1 cellular context compared by ENCODE assay signal in the genomic region with DNA sequence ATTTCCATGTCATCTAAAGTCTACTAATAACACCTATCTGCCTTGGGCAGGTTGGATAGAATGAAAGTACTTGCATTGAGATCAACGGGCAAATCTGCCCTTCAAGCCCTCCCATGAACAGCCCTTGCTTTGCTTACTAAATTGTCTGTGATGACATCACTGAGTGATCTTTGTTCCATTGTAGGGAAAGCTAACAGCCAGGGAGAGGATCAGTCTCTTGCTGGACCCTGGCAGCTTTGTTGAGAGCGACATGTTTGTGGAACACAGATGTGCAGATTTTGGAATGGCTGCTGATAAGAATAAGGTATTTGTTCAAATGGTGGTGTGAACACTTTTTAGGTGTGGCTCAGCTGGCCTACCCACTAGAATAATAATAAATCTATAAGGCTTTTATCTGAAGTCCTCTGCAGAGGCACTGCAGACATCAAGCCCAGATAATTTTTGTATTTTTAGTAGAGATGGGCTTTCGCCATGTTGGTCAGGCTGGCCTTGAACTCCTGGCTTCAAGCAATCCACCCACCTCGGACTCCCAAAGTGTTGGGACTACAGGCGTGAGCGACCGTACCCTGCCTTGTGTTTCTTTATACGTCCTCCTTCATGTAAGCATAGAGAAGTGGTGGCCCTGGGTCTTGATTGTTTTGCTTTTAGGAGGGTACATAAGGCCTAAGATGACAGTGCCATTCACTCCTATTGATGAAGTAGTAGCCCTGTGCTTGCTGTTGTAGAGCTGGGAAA.
A peak's percentile ranks its signal among the peaks of the same experiment; 100 is the strongest.
TF ChIP-seq lines count a peak whose summit lies in the region.

No MANE protein-coding gene starts in this region.

TF ChIP-seq in liver, 16 proteins besides CTCF, POLR2A, EP300 and RAD21:
- TF ChIP-seq, protein P1, sequence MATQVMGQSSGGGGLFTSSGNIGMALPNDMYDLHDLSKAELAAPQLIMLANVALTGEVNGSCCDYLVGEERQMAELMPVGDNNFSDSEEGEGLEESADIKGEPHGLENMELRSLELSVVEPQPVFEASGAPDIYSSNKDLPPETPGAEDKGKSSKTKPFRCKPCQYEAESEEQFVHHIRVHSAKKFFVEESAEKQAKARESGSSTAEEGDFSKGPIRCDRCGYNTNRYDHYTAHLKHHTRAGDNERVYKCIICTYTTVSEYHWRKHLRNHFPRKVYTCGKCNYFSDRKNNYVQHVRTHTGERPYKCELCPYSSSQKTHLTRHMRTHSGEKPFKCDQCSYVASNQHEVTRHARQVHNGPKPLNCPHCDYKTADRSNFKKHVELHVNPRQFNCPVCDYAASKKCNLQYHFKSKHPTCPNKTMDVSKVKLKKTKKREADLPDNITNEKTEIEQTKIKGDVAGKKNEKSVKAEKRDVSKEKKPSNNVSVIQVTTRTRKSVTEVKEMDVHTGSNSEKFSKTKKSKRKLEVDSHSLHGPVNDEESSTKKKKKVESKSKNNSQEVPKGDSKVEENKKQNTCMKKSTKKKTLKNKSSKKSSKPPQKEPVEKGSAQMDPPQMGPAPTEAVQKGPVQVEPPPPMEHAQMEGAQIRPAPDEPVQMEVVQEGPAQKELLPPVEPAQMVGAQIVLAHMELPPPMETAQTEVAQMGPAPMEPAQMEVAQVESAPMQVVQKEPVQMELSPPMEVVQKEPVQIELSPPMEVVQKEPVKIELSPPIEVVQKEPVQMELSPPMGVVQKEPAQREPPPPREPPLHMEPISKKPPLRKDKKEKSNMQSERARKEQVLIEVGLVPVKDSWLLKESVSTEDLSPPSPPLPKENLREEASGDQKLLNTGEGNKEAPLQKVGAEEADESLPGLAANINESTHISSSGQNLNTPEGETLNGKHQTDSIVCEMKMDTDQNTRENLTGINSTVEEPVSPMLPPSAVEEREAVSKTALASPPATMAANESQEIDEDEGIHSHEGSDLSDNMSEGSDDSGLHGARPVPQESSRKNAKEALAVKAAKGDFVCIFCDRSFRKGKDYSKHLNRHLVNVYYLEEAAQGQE (IDR thresholded peaks at IDR 0.05) = peak; percentile 74
- TF ChIP-seq, protein P2, sequence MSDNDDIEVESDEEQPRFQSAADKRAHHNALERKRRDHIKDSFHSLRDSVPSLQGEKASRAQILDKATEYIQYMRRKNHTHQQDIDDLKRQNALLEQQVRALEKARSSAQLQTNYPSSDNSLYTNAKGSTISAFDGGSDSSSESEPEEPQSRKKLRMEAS (IDR thresholded peaks at IDR 0.05) = peak; percentile 37
- TF ChIP-seq JUND (IDR thresholded peaks at IDR 0.05) (peak; percentile 88 to 90), FOXA2 (IDR thresholded peaks at IDR 0.05) (no peak), RXRA (IDR thresholded peaks at IDR 0.05) (peak; percentile 65 to 70), SP1 (IDR thresholded peaks at IDR 0.05) (peak; percentile 89), HNF4G (IDR thresholded peaks at IDR 0.05) (peak; percentile 68), NR2F2 (IDR thresholded peaks at IDR 0.05) (no peak), TAF1 (conservative IDR thresholded peaks at IDR 0.05) (peak; percentile 26), GABPA (IDR thresholded peaks at IDR 0.05 in 1 of 2, conservative IDR thresholded peaks at IDR 0.05 in 1 of 2) (no peak), YY1 (IDR thresholded peaks at IDR 0.05) (peak; percentile 92), FOXA1 (IDR thresholded peaks at IDR 0.05) (peak; percentile 51), EGR1 (IDR thresholded peaks at IDR 0.05; ENCODE audit: low read depth in 2 of 2) (no peak), HNF4A (conservative IDR thresholded peaks at IDR 0.05) (peak; percentile 88 to 91)
- TF ChIP-seq, protein P3, sequence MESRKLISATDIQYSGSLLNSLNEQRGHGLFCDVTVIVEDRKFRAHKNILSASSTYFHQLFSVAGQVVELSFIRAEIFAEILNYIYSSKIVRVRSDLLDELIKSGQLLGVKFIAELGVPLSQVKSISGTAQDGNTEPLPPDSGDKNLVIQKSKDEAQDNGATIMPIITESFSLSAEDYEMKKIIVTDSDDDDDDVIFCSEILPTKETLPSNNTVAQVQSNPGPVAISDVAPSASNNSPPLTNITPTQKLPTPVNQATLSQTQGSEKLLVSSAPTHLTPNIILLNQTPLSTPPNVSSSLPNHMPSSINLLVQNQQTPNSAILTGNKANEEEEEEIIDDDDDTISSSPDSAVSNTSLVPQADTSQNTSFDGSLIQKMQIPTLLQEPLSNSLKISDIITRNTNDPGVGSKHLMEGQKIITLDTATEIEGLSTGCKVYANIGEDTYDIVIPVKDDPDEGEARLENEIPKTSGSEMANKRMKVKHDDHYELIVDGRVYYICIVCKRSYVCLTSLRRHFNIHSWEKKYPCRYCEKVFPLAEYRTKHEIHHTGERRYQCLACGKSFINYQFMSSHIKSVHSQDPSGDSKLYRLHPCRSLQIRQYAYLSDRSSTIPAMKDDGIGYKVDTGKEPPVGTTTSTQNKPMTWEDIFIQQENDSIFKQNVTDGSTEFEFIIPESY (IDR thresholded peaks at IDR 0.05) = peak; percentile 25
- TF ChIP-seq, protein P4, sequence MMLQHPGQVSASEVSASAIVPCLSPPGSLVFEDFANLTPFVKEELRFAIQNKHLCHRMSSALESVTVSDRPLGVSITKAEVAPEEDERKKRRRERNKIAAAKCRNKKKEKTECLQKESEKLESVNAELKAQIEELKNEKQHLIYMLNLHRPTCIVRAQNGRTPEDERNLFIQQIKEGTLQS (IDR thresholded peaks at IDR 0.05) = peak; percentile 77
